ENCODE assay signal across 20 cellular contexts in the genomic region with DNA sequence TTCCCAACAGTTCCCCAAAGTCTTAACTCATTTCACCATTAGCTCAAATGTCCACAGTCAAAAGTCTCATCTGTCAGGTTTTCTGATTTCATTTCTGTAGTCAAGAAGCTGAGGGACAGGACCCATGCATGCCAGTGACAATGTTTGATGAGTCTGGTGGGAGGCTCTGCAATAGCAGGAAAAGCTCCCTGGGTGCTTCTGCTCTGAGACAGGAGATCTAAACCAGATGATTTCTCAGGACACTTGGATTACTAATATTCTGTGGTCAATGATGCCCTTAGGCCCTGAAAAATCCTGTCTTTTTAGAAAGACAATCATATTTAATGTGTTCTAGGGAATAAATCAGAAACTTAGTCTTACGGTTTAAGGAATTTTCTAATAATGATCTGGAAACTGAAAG.
"Had no signal": no experiment of that assay in that cellular context is flagged by ENCODE, and none has a peak within 500 bp of the region (broad histone marks: within the 10 kb centered on the region; RNA-seq: fewer than 3 reads in every experiment).

No MANE protein-coding gene starts in this region.

- ATAC-seq: body of pancreas; esophagus mucosa; natural killer cell treated with Interleukin-12 subunit alpha and Interleukin-12 subunit beta and Interleukin-15 and Interleukin-18, amount 100 ng/mL, for 72 hours; stimulated activated memory B cell treated with anti-CD40 and anti-IgM and Interleukin-4, amounts not matched to agents 10 μg/mL and 1 μg/mL and 100 μg/mL, for 72 hours had no signal

- H3K27ac ChIP-seq: body of pancreas, coronary artery, thyroid gland had no signal

- H3K4me1 Mint-ChIP-seq: stimulated activated memory B cell treated with anti-CD40 and anti-IgM and Interleukin-4, amounts not matched to agents 10 μg/mL and 1 μg/mL and 100 μg/mL, for 72 hours had no signal

- H3K4me3 ChIP-seq: body of pancreas, coronary artery, thyroid gland had no signal

- H3K36me3 ChIP-seq: thyroid gland had no signal

- H3K9me3 Mint-ChIP-seq: immature natural killer cell; natural killer cell treated with Interleukin-12 subunit alpha and Interleukin-12 subunit beta and Interleukin-15 and Interleukin-18, amount 100 ng/mL, for 72 hours; stimulated activated memory B cell treated with anti-CD40 and anti-IgM and Interleukin-4, amounts not matched to agents 10 μg/mL and 1 μg/mL and 100 μg/mL, for 72 hours had no signal

- DNase-seq: activated CD4-positive, alpha-beta T cell treated with anti-CD3 and anti-CD28 coated beads, Interleukin-2, amount 50 U/mL, for 4 hours; activated CD4-positive, CD25-positive, alpha-beta regulatory T cell; activated CD8-positive, alpha-beta memory T cell treated with anti-CD3 and anti-CD28 coated beads, Interleukin-2, amount 10 ng/mL, durations not matched to agents 7 days and 5 days; activated gamma-delta T cell treated with Interleukin-2 at 50 U/mL for 16 hours; activated T-cell treated with anti-CD3 and anti-CD28 coated beads, Interleukin-2, amount 50 U/mL, for 1 hour; amygdala; body of pancreas; foreskin melanocyte; head of caudate nucleus; immature natural killer cell; mesendoderm; posterior cingulate gyrus; retina; stimulated activated CD4-positive, alpha-beta T cell treated with anti-CD3 and anti-CD28 coated beads, Interleukin-2, amount 100 ng/mL, for 48 hours; SW 1271; thyroid gland had no signal

- H3K4me1 ChIP-seq: body of pancreas, thyroid gland had no signal

- H3K27ac Mint-ChIP-seq: activated CD8-positive, alpha-beta memory T cell treated with anti-CD3 and anti-CD28 coated beads, Interleukin-2, amount 10 ng/mL, durations not matched to agents 7 days and 5 days; immature natural killer cell; natural killer cell treated with Interleukin-12 subunit alpha and Interleukin-12 subunit beta and Interleukin-15 and Interleukin-18, amount 100 ng/mL, for 72 hours; stimulated activated memory B cell treated with anti-CD40 and anti-IgM and Interleukin-4, amounts not matched to agents 10 μg/mL and 1 μg/mL and 100 μg/mL, for 72 hours had no signal

- H3K4me3 Mint-ChIP-seq: activated CD8-positive, alpha-beta memory T cell treated with anti-CD3 and anti-CD28 coated beads, Interleukin-2, amount 10 ng/mL, durations not matched to agents 7 days and 5 days; immature natural killer cell; natural killer cell treated with Interleukin-12 subunit alpha and Interleukin-12 subunit beta and Interleukin-15 and Interleukin-18, amount 100 ng/mL, for 72 hours; stimulated activated memory B cell treated with anti-CD40 and anti-IgM and Interleukin-4, amounts not matched to agents 10 μg/mL and 1 μg/mL and 100 μg/mL, for 72 hours had no signal

- H3K36me3 Mint-ChIP-seq: immature natural killer cell; natural killer cell treated with Interleukin-12 subunit alpha and Interleukin-12 subunit beta and Interleukin-15 and Interleukin-18, amount 100 ng/mL, for 72 hours; stimulated activated memory B cell treated with anti-CD40 and anti-IgM and Interleukin-4, amounts not matched to agents 10 μg/mL and 1 μg/mL and 100 μg/mL, for 72 hours had no signal

- H3K27me3 ChIP-seq: body of pancreas, thyroid gland had no signal

- H3K9me3 ChIP-seq: body of pancreas, thyroid gland had no signal
